Comparison of ENCODE assay signal across 12 cellular contexts in the genomic region with DNA sequence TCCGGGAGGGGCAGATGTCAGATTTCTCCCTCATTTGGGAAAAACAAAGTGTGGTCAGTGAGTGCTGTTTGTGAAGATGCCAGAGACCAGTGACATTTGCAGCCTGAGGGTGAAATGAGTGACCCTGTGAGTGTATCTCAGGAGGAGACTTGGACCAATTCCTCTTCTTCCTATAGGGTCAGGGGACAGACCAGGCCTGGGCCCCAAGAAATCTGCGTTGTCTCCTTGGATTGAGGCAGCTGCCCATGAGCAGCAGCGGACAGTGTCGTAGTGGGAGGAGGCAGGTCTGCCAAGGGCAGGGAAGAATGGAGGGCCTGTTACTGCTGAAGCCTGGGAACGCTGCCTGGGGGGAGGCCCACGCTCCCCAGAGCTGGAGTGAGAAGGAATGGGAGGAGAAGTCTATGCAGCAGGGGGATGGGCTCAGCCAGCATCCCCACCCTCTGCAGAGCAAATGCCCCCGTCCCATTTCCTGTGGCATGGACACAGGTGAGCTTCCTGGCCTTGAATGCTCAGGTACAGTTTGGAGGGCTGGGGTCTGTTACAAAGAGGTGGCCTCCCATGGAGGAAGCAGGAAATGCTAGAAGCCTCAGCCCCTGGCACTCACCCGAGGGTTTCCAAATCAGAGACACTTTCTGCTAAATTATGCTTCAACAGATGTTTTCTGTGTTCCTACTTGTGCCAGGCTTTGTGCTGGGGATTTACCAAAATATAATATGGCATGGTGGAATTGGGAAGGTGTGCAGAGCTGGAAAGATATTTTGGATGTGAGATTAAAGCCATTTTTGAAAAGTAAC. TPM values are rescaled to one million over a fixed set of nuclear protein-coding genes. Genes with fewer than 3 reads are reported as not detected.
DNase-seq lines count a peak whose midpoint lies in the region; ATAC-seq and TF ChIP-seq lines count a peak whose summit lies in the region.
"Had no signal": no experiment of that assay in that cellular context is flagged by ENCODE, and none has a peak within 500 bp of the region (broad histone marks: within the 10 kb centered on the region; RNA-seq: fewer than 3 reads in every experiment).

No MANE protein-coding gene starts in this region.

- intact Hi-C loops in CD14-positive monocyte (cut with micrococcal nuclease): no loop called here

- no peaks in the 10 kb centered on the region for H3K9me3 Mint-ChIP-seq in endodermal cell
- H3K9me3 Mint-ChIP-seq in CD14-positive monocyte: no peaks in the 10 kb centered on the region
- H3K9me3 Mint-ChIP-seq: stimulated activated effector memory CD8-positive, alpha-beta T cell treated with anti-CD3 and anti-CD28 coated beads, Interleukin-12 subunit alpha, Interleukin-12 subunit beta, amount 100 ng/mL, for 72 hours had no signal

- H3K4me3 Mint-ChIP-seq in endodermal cell (no peak overlapping the region), CD14-positive monocyte (no peak overlapping the region)
- H3K4me3 Mint-ChIP-seq: stimulated activated effector memory CD8-positive, alpha-beta T cell treated with anti-CD3 and anti-CD28 coated beads, Interleukin-12 subunit alpha, Interleukin-12 subunit beta, amount 100 ng/mL, for 72 hours had no signal

- in situ Hi-C loops in G401 (cut with HindIII; ENCODE audit: low sequenced_read_pairs): no loop called here

- H3K4me1 Mint-ChIP-seq in endodermal cell: peaks cover 23% of the 10 kb centered on the region
- H3K4me1 Mint-ChIP-seq in CD14-positive monocyte: peaks cover 14% of the 10 kb centered on the region
- H3K4me1 Mint-ChIP-seq: stimulated activated effector memory CD8-positive, alpha-beta T cell treated with anti-CD3 and anti-CD28 coated beads, Interleukin-12 subunit alpha, Interleukin-12 subunit beta, amount 100 ng/mL, for 72 hours had no signal

- H3K4me1 ChIP-seq in endodermal cell (ENCODE audit: control insufficient read depth, insufficient read depth, low read length) (peaks cover 5% of the 10 kb centered on the region), lung (ENCODE audit: control insufficient read depth in 2 of 2, insufficient read depth in 2 of 2, low read length in 2 of 2) (peaks cover 0 to 23% of the 10 kb centered on the region in 2 donors)

- no peak for TF ChIP-seq CTCF in endodermal cell (conservative IDR thresholded peaks at IDR 0.05)
- TF ChIP-seq CTCF in lung (IDR thresholded peaks at IDR 0.05; ENCODE audit: control extremely low read depth, extremely low read depth): no peak
- TF ChIP-seq CTCF in CD14-positive monocyte (IDR thresholded peaks at IDR 0.05): no peak

- ATAC-seq in lung (ENCODE audit: insufficient read depth, low FRiP score) (no peak), GM19455 (IDR thresholded peaks at IDR 0.05; ENCODE audit: unreplicated experiment) (no peak), GM21381 (IDR thresholded peaks at IDR 0.05; ENCODE audit: unreplicated experiment) (no peak)
- ATAC-seq: stimulated activated effector memory CD8-positive, alpha-beta T cell treated with anti-CD3 and anti-CD28 coated beads, Interleukin-12 subunit alpha, Interleukin-12 subunit beta, amount 100 ng/mL, for 72 hours had no signal

- no peak overlapping the region for H3K27ac ChIP-seq in endodermal cell (ENCODE audit: low read depth, low read length)
- peak overlapping the region; percentile 56 to 81 for H3K27ac ChIP-seq in lung (ENCODE audit: low read depth in 1 of 2, low read length in 1 of 2)
- H3K27ac ChIP-seq: BLaER1 treated with 17β-estradiol and CSF1 and Interleukin-3, amounts not matched to agents 10 nM and 100 nM had no signal

- no peaks in the 10 kb centered on the region for H3K36me3 ChIP-seq in endodermal cell (ENCODE audit: control insufficient read depth, insufficient read depth, low read length)
- H3K36me3 ChIP-seq in lung (ENCODE audit: control insufficient read depth in 2 of 2, insufficient read depth in 2 of 2, low read length in 2 of 2): no peaks in the 10 kb centered on the region
- H3K36me3 ChIP-seq: BLaER1 treated with 17β-estradiol and CSF1 and Interleukin-3, amounts not matched to agents 10 nM and 100 nM had no signal

- H3K27me3 ChIP-seq in endodermal cell (ENCODE audit: control insufficient read depth, insufficient read depth, low read length, poor library complexity, severe bottlenecking) (no peaks in the 10 kb centered on the region), lung (ENCODE audit: control insufficient read depth, insufficient read depth) (no peaks in the 10 kb centered on the region)
- H3K27me3 ChIP-seq: BLaER1 treated with 17β-estradiol and CSF1 and Interleukin-3, amounts not matched to agents 10 nM and 100 nM had no signal

- peak overlapping the region; percentile 58 for H3K27ac Mint-ChIP-seq in endodermal cell
- peak overlapping the region in 1 of 7 donors; percentile 1 for H3K27ac Mint-ChIP-seq in CD14-positive monocyte
- H3K27ac Mint-ChIP-seq: stimulated activated effector memory CD8-positive, alpha-beta T cell treated with anti-CD3 and anti-CD28 coated beads, Interleukin-12 subunit alpha, Interleukin-12 subunit beta, amount 100 ng/mL, for 72 hours had no signal

- peak; percentile 17 for DNase-seq in G401 (ENCODE audit: low spot score)
- DNase-seq in endodermal cell: peak; percentile 59
- no peak for DNase-seq in lung (ENCODE audit: low spot score)
- DNase-seq in skeletal muscle cell (ENCODE audit: low read depth): no peak
- DNase-seq in NCI-H1105 treated with DMSO at 0.1 percent for 48 hours (lab: John Stamatoyannopoulos, UW): no peak
- DNase-seq in CD14-positive monocyte (ENCODE audit: low spot score): no peak
- DNase-seq: Kasumi-1, NCI-H524 treated with DMSO at 0.1 percent for 48 hours had no signal

- H3K4me3 ChIP-seq in endodermal cell (ENCODE audit: low read length) (no peak overlapping the region), lung (no peak overlapping the region), skeletal muscle cell (ENCODE audit: low read depth, low read length) (peak overlapping the region; percentile 29)
- H3K4me3 ChIP-seq: BLaER1 treated with 17β-estradiol and CSF1 and Interleukin-3, amounts not matched to agents 10 nM and 100 nM had no signal

- H3K9ac ChIP-seq in endodermal cell (ENCODE audit: extremely low read depth, low read length, poor library complexity, severe bottlenecking): no peak overlapping the region
- H3K9ac ChIP-seq: BLaER1 treated with 17β-estradiol and CSF1 and Interleukin-3, amounts not matched to agents 10 nM and 100 nM had no signal

- WGBS in endodermal cell (ENCODE audit: insufficient coverage in 1 of 2, insufficient read length in 1 of 2), 2 experiments: 82 to 85% methylated on average over 3 to 8 of the region's 8 CpGs
- WGBS in lung, 2 donors: 55 to 70% methylated on average over 8 of the region's 8 CpGs

- H3K36me3 Mint-ChIP-seq in endodermal cell (ENCODE audit: low read depth) (no peaks in the 10 kb centered on the region), CD14-positive monocyte (no peaks in the 10 kb centered on the region)
- H3K36me3 Mint-ChIP-seq: stimulated activated effector memory CD8-positive, alpha-beta T cell treated with anti-CD3 and anti-CD28 coated beads, Interleukin-12 subunit alpha, Interleukin-12 subunit beta, amount 100 ng/mL, for 72 hours had no signal

- H3K27me3 Mint-ChIP-seq in endodermal cell (ENCODE audit: insufficient read depth): peaks cover 7% of the 10 kb centered on the region
- peaks cover 0 to 3% (median 2%) of the 10 kb centered on the region in 3 donors for H3K27me3 Mint-ChIP-seq in CD14-positive monocyte (ENCODE audit: low read depth in 3 of 3)

- no peaks in the 10 kb centered on the region for H3K9me3 ChIP-seq in endodermal cell (ENCODE audit: control insufficient read depth, low read length)
- no peaks in the 10 kb centered on the region for H3K9me3 ChIP-seq in lung (ENCODE audit: control insufficient read depth in 2 of 2, insufficient read depth in 1 of 2, low read length in 1 of 2)
- H3K9me3 ChIP-seq: BLaER1 treated with 17β-estradiol and CSF1 and Interleukin-3, amounts not matched to agents 10 nM and 100 nM had no signal

RNA-seq across cellular contexts. Expression of a gene that starts 29.8 kb away (rescaled TPM):
- total RNA-seq in G401 (2014; rRNA removed; shearing (Covaris generic)): under 0.01 and 1.1 TPM in 2 replicates
- 1 to 10 TPM in 1 of 2 donors, under 1 TPM in 1; 0.33 to 1.2 TPM for total RNA-seq in endodermal cell
- 5.7 TPM for polyA plus RNA-seq in endodermal cell (2013, experiment 1 of 2)
- polyA plus RNA-seq in endodermal cell (2013, experiment 2 of 2): 6.7 TPM
- 10 to 100 TPM; 30.3 to 43.0 TPM for total RNA-seq in lung
- polyA plus RNA-seq in lung: 10 to 100 TPM; 13.6 to 26.8 TPM
- polyA plus RNA-seq in CD14-positive monocyte: not detected

Comparison
In these comparisons a context has a peak if more than half of its experiments do, and no peak if none do; other contexts are left out.
1. DNase-seq: peak in G401 (single experiment) and endodermal cell (single experiment); none in lung (single experiment), skeletal muscle cell (single experiment), NCI-H1105 treated with DMSO at 0.1 percent for 48 hours (single experiment) and CD14-positive monocyte (single experiment).
2. RNA of a gene that starts 29.8 kb away (total RNA-seq): 30.3 to 43.0 TPM in lung; 0.33 to 1.2 TPM in endodermal cell and under 0.01 to 1.1 TPM in G401; every median in the first group is over 10 times any median in the second.